ENCODE assay signal across 11 cellular contexts in the genomic region with DNA sequence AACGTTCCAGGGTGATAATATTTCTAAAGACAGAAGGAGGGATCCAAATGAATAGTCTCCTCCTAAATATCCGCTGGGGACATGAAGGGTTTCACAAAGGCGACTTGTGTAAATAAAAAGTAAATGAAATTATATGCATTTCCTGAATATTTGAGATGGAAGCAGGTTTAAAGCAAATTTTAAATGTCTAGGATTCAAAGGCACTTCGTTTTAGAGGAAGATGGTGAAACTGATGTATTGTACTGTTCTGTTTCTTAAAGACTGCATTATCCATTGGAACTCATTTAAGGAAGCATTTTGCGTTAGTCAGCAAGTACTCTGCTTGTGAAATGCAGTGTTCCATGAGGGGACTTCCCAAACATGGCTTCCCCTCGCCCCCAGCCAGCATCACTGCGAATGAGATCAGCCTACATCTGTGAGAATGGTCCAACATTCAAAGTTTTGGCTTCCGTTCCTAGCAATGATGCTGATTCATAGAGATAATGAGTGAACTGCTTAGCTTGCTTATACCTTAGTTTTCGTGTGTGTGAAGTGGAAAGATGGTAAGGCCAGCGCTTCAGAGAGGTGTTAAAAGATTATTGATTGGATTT. TPM values are rescaled to one million over a fixed set of nuclear protein-coding genes. Genes with fewer than 3 reads are reported as not detected.
DNase-seq lines count a peak whose midpoint lies in the region; ATAC-seq lines count a peak whose summit lies in the region.
"Had no signal": no experiment of that assay in that cellular context is flagged by ENCODE, and none has a peak within 500 bp of the region (broad histone marks: within the 10 kb centered on the region; RNA-seq: fewer than 3 reads in every experiment).

No MANE protein-coding gene starts in this region.

- peaks cover 5% of the 10 kb centered on the region for H3K27me3 ChIP-seq in MG63

- no peaks in the 10 kb centered on the region for H3K9me3 ChIP-seq in MG63

- H3K4me3 ChIP-seq in MG63, result no peak overlapping the region; the same call in 1 of the 2 replicates

- H3K9me3 Mint-ChIP-seq in stimulated activated naive B cell treated with anti-CD40 and anti-IgM and Interleukin-4, amounts not matched to agents 10 μg/mL and 1 μg/mL and 100 μg/mL, for 72 hours, result no peaks in the 10 kb centered on the region
- H3K9me3 Mint-ChIP-seq: HFFc6 had no signal

- ATAC-seq in Right ventricle myocardium superior (ENCODE audit: poor library complexity), result no peak
- no peak for ATAC-seq in Right ventricle myocardium inferior
- no peak for ATAC-seq in stimulated activated naive B cell treated with anti-CD40 and anti-IgM and Interleukin-4, amounts not matched to agents 10 μg/mL and 1 μg/mL and 100 μg/mL, for 72 hours (replicated peaks)
- no peak for ATAC-seq in HG03196 (IDR thresholded peaks at IDR 0.05; ENCODE audit: unreplicated experiment)
- no peak for ATAC-seq in GM21447 (IDR thresholded peaks at IDR 0.05; ENCODE audit: unreplicated experiment)

- no peaks in the 10 kb centered on the region for H3K36me3 Mint-ChIP-seq in stimulated activated naive B cell treated with anti-CD40 and anti-IgM and Interleukin-4, amounts not matched to agents 10 μg/mL and 1 μg/mL and 100 μg/mL, for 72 hours

- peaks cover 9 to 11% of the 10 kb centered on the region in 2 donors for H3K27me3 Mint-ChIP-seq in stimulated activated naive B cell treated with anti-CD40 and anti-IgM and Interleukin-4, amounts not matched to agents 10 μg/mL and 1 μg/mL and 100 μg/mL, for 72 hours

- H3K27ac Mint-ChIP-seq in stimulated activated naive B cell treated with anti-CD40 and anti-IgM and Interleukin-4, amounts not matched to agents 10 μg/mL and 1 μg/mL and 100 μg/mL, for 72 hours, result peak overlapping the region; percentile 3
- H3K27ac Mint-ChIP-seq: HFFc6 had no signal

- H3K4me3 Mint-ChIP-seq in stimulated activated naive B cell treated with anti-CD40 and anti-IgM and Interleukin-4, amounts not matched to agents 10 μg/mL and 1 μg/mL and 100 μg/mL, for 72 hours, result peak overlapping the region in 1 of 2 donors; percentile 95

- H3K36me3 ChIP-seq in MG63, result no peaks in the 10 kb centered on the region

- peaks cover 13 to 14% of the 10 kb centered on the region in 2 donors for H3K4me1 Mint-ChIP-seq in stimulated activated naive B cell treated with anti-CD40 and anti-IgM and Interleukin-4, amounts not matched to agents 10 μg/mL and 1 μg/mL and 100 μg/mL, for 72 hours

- intact Hi-C loops in Right ventricle myocardium superior (cut with DNase I), result no loop called here
- intact Hi-C loops in Right ventricle myocardium inferior (cut with DNase I), result no loop called here
- intact Hi-C loops in head of caudate nucleus (cut with DNase I), result loop anchor here (10.0 kb wide), 1 partner anchor 75 kb away; a partner anchor contains a TSS

- DNase-seq in Right ventricle myocardium superior, result peak; percentile 47
- no peak for DNase-seq in Right ventricle myocardium inferior (ENCODE audit: missing footprints)
- DNase-seq in MG63, result peak; percentile 12
- peak in 22 of 42 donors; percentile 3 to 55 (median 27) for DNase-seq in head of caudate nucleus
- DNase-seq in stimulated activated naive B cell treated with anti-CD40 and anti-IgM and Interleukin-4, amounts not matched to agents 10 μg/mL and 1 μg/mL and 100 μg/mL, for 72 hours, result no peak
- DNase-seq in middle frontal gyrus (ENCODE audit: extremely low spot score, low spot score), result no peak
- DNase-seq: GF-D8, HFFc6 had no signal

RNA-seq across cellular contexts. Expression of a gene that starts 1.5 kb away (rescaled TPM):
- 0.51 TPM for total RNA-seq in Right ventricle myocardium superior
- 1.1 TPM for total RNA-seq in Right ventricle myocardium inferior
- total RNA-seq in MG63 (2014; rRNA removed; shearing (Covaris generic); ENCODE audit: low replicate concordance), result 0.13 and 0.35 TPM in 2 replicates
- total RNA-seq: HFFc6; T-helper 2 cell treated with Interferon-gamma antibody and Interleukin-4, amounts not matched to agents 100 ng/mL and 5 ng/mL, for 36 hours had no signal

Comparison
In these comparisons a context has a peak if more than half of its experiments do, and no peak if none do; other contexts are left out.
1. DNase-seq: peak in Right ventricle myocardium superior (single experiment), MG63 (single experiment) and head of caudate nucleus (22 of 42); none in Right ventricle myocardium inferior (single experiment), stimulated activated naive B cell treated with anti-CD40 and anti-IgM and Interleukin-4, amounts not matched to agents 10 μg/mL and 1 μg/mL and 100 μg/mL, for 72 hours (single experiment) and middle frontal gyrus (single experiment).